ENCODE assay signal across 1 cellular context in genomic region chr16:49854227-49855203, GRCh38.
TF ChIP-seq lines count a peak whose summit lies in the region.

No MANE protein-coding gene starts in this region.

TF ChIP-seq in IMR-90, 13 proteins besides CTCF, POLR2A, EP300 and RAD21:
- TF ChIP-seq CHD1 (IDR thresholded peaks at IDR 0.05; ENCODE audit: low read depth, low read length) (no peak), NFE2L2 (IDR thresholded peaks at IDR 0.05; ENCODE audit: low read depth, low read length) (no peak), RFX5 (IDR thresholded peaks at IDR 0.05; ENCODE audit: low read depth, low read length) (no peak), SMC3 (IDR thresholded peaks at IDR 0.05; ENCODE audit: low read depth, low read length) (no peak)
